14 cellular contexts compared by ENCODE assay signal in genomic region chr1:209405183-209405823, GRCh38.
DNase-seq lines count a peak whose midpoint lies in the region; ATAC-seq, FAIRE-seq and TF ChIP-seq lines count a peak whose summit lies in the region.
"Had no signal": no experiment of that assay in that cellular context is flagged by ENCODE, and none has a peak within 500 bp of the region (broad histone marks: within the 10 kb centered on the region; RNA-seq: fewer than 3 reads in every experiment).

No MANE protein-coding gene starts in this region.

- H3K4me1 ChIP-seq in effector memory CD4-positive, alpha-beta T cell (ENCODE audit: control insufficient read depth, insufficient read depth, low read length, poor library complexity, severe bottlenecking), result no peaks in the 10 kb centered on the region
- H3K4me1 ChIP-seq in Karpas-422 (ENCODE audit: low read length), result no peaks in the 10 kb centered on the region
- H3K4me1 ChIP-seq: tibial artery had no signal

- no peak overlapping the region for H3K27ac Mint-ChIP-seq in natural killer cell treated with Interleukin-12 subunit alpha and Interleukin-12 subunit beta and Interleukin-15 and Interleukin-18, amount 100 ng/mL, for 72 hours
- no peak overlapping the region for H3K27ac Mint-ChIP-seq in natural killer cell
- peak overlapping the region; percentile 97 for H3K27ac Mint-ChIP-seq in WTC11
- no peak overlapping the region for H3K27ac Mint-ChIP-seq in activated CD4-positive, alpha-beta T cell treated with anti-CD3 and anti-CD28 coated beads, Interleukin-2, amount 10 ng/mL, durations not matched to agents 7 days and 5 days
- H3K27ac Mint-ChIP-seq: progenitor cell of endocrine pancreas had no signal

- no peak overlapping the region for H2AFZ ChIP-seq in Karpas-422 (ENCODE audit: low read length)

- peak overlapping the region; percentile 21 for H3K4me3 Mint-ChIP-seq in natural killer cell treated with Interleukin-12 subunit alpha and Interleukin-12 subunit beta and Interleukin-15 and Interleukin-18, amount 100 ng/mL, for 72 hours
- H3K4me3 Mint-ChIP-seq in natural killer cell (no peak overlapping the region), WTC11 (peak overlapping the region; percentile 45)
- no peak overlapping the region for H3K4me3 Mint-ChIP-seq in activated CD4-positive, alpha-beta T cell treated with anti-CD3 and anti-CD28 coated beads, Interleukin-2, amount 10 ng/mL, durations not matched to agents 7 days and 5 days

- no peak overlapping the region for H3K9ac ChIP-seq in Karpas-422 (ENCODE audit: low read length)

- H3K27ac ChIP-seq in effector memory CD4-positive, alpha-beta T cell (ENCODE audit: insufficient read depth, low read length, poor library complexity, severe bottlenecking), result no peak overlapping the region
- H3K27ac ChIP-seq in Karpas-422 (ENCODE audit: low read length), result no peak overlapping the region
- H3K27ac ChIP-seq: tibial artery had no signal

- H3K36me3 ChIP-seq in effector memory CD4-positive, alpha-beta T cell (ENCODE audit: control insufficient read depth, insufficient read depth, low read length), result no peaks in the 10 kb centered on the region
- no peaks in the 10 kb centered on the region for H3K36me3 ChIP-seq in Karpas-422 (ENCODE audit: insufficient read depth, low read length)
- H3K36me3 ChIP-seq: tibial artery had no signal

- H3K4me1 Mint-ChIP-seq in natural killer cell treated with Interleukin-12 subunit alpha and Interleukin-12 subunit beta and Interleukin-15 and Interleukin-18, amount 100 ng/mL, for 72 hours (ENCODE audit: low read depth in 2 of 2), result no peaks in the 10 kb centered on the region
- no peaks in the 10 kb centered on the region for H3K4me1 Mint-ChIP-seq in natural killer cell
- peaks cover 13% of the 10 kb centered on the region; the same call in 1 of the 2 replicates for H3K4me1 Mint-ChIP-seq in WTC11
- no peaks in the 10 kb centered on the region for H3K4me1 Mint-ChIP-seq in activated CD4-positive, alpha-beta T cell treated with anti-CD3 and anti-CD28 coated beads, Interleukin-2, amount 10 ng/mL, durations not matched to agents 7 days and 5 days

- H3K9me2 ChIP-seq in Karpas-422 (replicated peaks; ENCODE audit: insufficient read depth, low read length), result no peaks in the 10 kb centered on the region

- H3K36me3 Mint-ChIP-seq in natural killer cell treated with Interleukin-12 subunit alpha and Interleukin-12 subunit beta and Interleukin-15 and Interleukin-18, amount 100 ng/mL, for 72 hours, result no peaks in the 10 kb centered on the region
- H3K36me3 Mint-ChIP-seq in natural killer cell (no peaks in the 10 kb centered on the region), WTC11 (no peaks in the 10 kb centered on the region)
- H3K36me3 Mint-ChIP-seq in activated CD4-positive, alpha-beta T cell treated with anti-CD3 and anti-CD28 coated beads, Interleukin-2, amount 10 ng/mL, durations not matched to agents 7 days and 5 days (ENCODE audit: low read depth), result no peaks in the 10 kb centered on the region

- no peaks in the 10 kb centered on the region for H3K9me3 Mint-ChIP-seq in natural killer cell treated with Interleukin-12 subunit alpha and Interleukin-12 subunit beta and Interleukin-15 and Interleukin-18, amount 100 ng/mL, for 72 hours
- H3K9me3 Mint-ChIP-seq in natural killer cell (no peaks in the 10 kb centered on the region), WTC11 (peaks cover 7% of the 10 kb centered on the region; the same call in 1 of the 2 replicates)
- no peaks in the 10 kb centered on the region for H3K9me3 Mint-ChIP-seq in activated CD4-positive, alpha-beta T cell treated with anti-CD3 and anti-CD28 coated beads, Interleukin-2, amount 10 ng/mL, durations not matched to agents 7 days and 5 days

- peak; percentile 64 to 67 for ATAC-seq in natural killer cell treated with Interleukin-12 subunit alpha and Interleukin-12 subunit beta and Interleukin-15 and Interleukin-18, amount 100 ng/mL, for 72 hours
- no peak for ATAC-seq in natural killer cell
- ATAC-seq in WTC11, result peak; percentile 78
- ATAC-seq: left colon had no signal

- FAIRE-seq in urothelium cell line (lab: Jason Lieb, UNC), result no peak

- H3K79me2 ChIP-seq in Karpas-422 (ENCODE audit: low read length), result no peaks in the 10 kb centered on the region

- H3K27me3 Mint-ChIP-seq in natural killer cell treated with Interleukin-12 subunit alpha and Interleukin-12 subunit beta and Interleukin-15 and Interleukin-18, amount 100 ng/mL, for 72 hours, result peaks cover 0 to 11% of the 10 kb centered on the region in 2 donors
- H3K27me3 Mint-ChIP-seq in natural killer cell (ENCODE audit: low read depth in 2 of 2) (peaks cover 0 to 4% of the 10 kb centered on the region in 2 donors), WTC11 (ENCODE audit: low read depth) (no peaks in the 10 kb centered on the region)
- H3K27me3 Mint-ChIP-seq in activated CD4-positive, alpha-beta T cell treated with anti-CD3 and anti-CD28 coated beads, Interleukin-2, amount 10 ng/mL, durations not matched to agents 7 days and 5 days, result peaks cover 22% of the 10 kb centered on the region
- H3K27me3 Mint-ChIP-seq: progenitor cell of endocrine pancreas had no signal

- intact Hi-C loops in natural killer cell (cut with micrococcal nuclease), result no loop called here

- H3K9me3 ChIP-seq in effector memory CD4-positive, alpha-beta T cell (ENCODE audit: control insufficient read depth, low read length), result no peaks in the 10 kb centered on the region
- no peaks in the 10 kb centered on the region for H3K9me3 ChIP-seq in Karpas-422 (ENCODE audit: low read length)
- H3K9me3 ChIP-seq: tibial artery had no signal

- H4K20me1 ChIP-seq in Karpas-422 (ENCODE audit: insufficient read depth, low read depth, low read length), result no peaks in the 10 kb centered on the region

- no peak for DNase-seq in natural killer cell treated with Interleukin-12 subunit alpha and Interleukin-12 subunit beta and Interleukin-15 and Interleukin-18, amount 100 ng/mL, for 72 hours (ENCODE audit: low spot score)
- DNase-seq in natural killer cell (no peak), WTC11 (ENCODE audit: low spot score) (no peak), hepatic stellate cell (ENCODE audit: low spot score) (peak; percentile 10), urothelium cell line (ENCODE audit: low spot score) (peak; percentile 65), Karpas-422 (no peak)
- DNase-seq in effector memory CD4-positive, alpha-beta T cell, result no peak
- DNase-seq in activated CD4-positive, alpha-beta T cell treated with anti-CD3 and anti-CD28 coated beads, Interleukin-2, amount 10 ng/mL, durations not matched to agents 7 days and 5 days, result no peak
- DNase-seq: activated CD4-positive, alpha-beta T cell treated with anti-CD3 and anti-CD28 coated beads for 1 hour; activated naive CD4-positive, alpha-beta T cell treated with anti-CD3 and anti-CD28 coated beads, Interleukin-2, amount 50 U/mL, for 16 hours; left colon; NCI-H1930; tibial artery had no signal

- no peak overlapping the region for H3K4me2 ChIP-seq in Karpas-422 (ENCODE audit: low read depth, low read length, poor library complexity, severe bottlenecking)

- CTCF ChIA-PET in WTC11 (lab: Charles Lee), result interaction anchor here (0.5 to 2.8 kb wide), 8 partner anchors 16 to 157 kb away, joined by 3 to 17 read pairs (median 4); no protein-coding TSS in a partner anchor
- CTCF ChIA-PET in activated CD4-positive, alpha-beta T cell treated with anti-CD3 and anti-CD28 coated beads, Interleukin-2, amount 10 ng/mL, durations not matched to agents 7 days and 5 days (lab: Charles Lee), result interaction anchor here (0.5 to 1.0 kb wide), 2 partner anchors 34 to 54 kb away, joined by 4 read pairs; no protein-coding TSS in a partner anchor

- H3K4me3 ChIP-seq in effector memory CD4-positive, alpha-beta T cell (ENCODE audit: insufficient read depth, low read depth, low read length, poor library complexity, severe bottlenecking), result no peak overlapping the region
- H3K4me3 ChIP-seq in Karpas-422 (ENCODE audit: low read length), result no peak overlapping the region
- H3K4me3 ChIP-seq: tibial artery had no signal

- no peak for TF ChIP-seq CTCF in natural killer cell (IDR thresholded peaks at IDR 0.05)
- TF ChIP-seq CTCF in WTC11 (IDR thresholded peaks at IDR 0.05), result no peak

- no peaks in the 10 kb centered on the region for H3K27me3 ChIP-seq in effector memory CD4-positive, alpha-beta T cell (replicated peaks; ENCODE audit: control insufficient read depth, insufficient read depth, low read length, poor library complexity, severe bottlenecking)
- no peaks in the 10 kb centered on the region for H3K27me3 ChIP-seq in Karpas-422 (ENCODE audit: low read length)
- H3K27me3 ChIP-seq: tibial artery had no signal

- POLR2A ChIA-PET in WTC11 (lab: Charles Lee), result interaction anchor here (0.5 to 1.6 kb wide), 3 partner anchors 23 to 818 kb away, joined by 3 to 6 read pairs (median 3); no protein-coding TSS in a partner anchor
- POLR2A ChIA-PET in activated CD4-positive, alpha-beta T cell treated with anti-CD3 and anti-CD28 coated beads, Interleukin-2, amount 10 ng/mL, durations not matched to agents 7 days and 5 days (lab: Charles Lee), result no interaction called here

TF ChIP-seq in WTC11, 78 proteins besides CTCF, POLR2A, EP300 and RAD21 (continues in another document):
- TF ChIP-seq ZNF416 (CRISPR knock-in tag; IDR thresholded peaks at IDR 0.05) (no peak), ZNF263 (CRISPR knock-in tag; IDR thresholded peaks at IDR 0.05; ENCODE audit: low read depth) (no peak), ZNF512 (CRISPR knock-in tag; IDR thresholded peaks at IDR 0.05; ENCODE audit: borderline replicate concordance) (no peak), NFYB (CRISPR knock-in tag; conservative IDR thresholded peaks at IDR 0.05; ENCODE audit: low read depth) (no peak)

Comparison
In these comparisons a context has a peak if more than half of its experiments do, and no peak if none do; other contexts are left out.
1. ATAC-seq: peak in natural killer cell treated with Interleukin-12 subunit alpha and Interleukin-12 subunit beta and Interleukin-15 and Interleukin-18, amount 100 ng/mL, for 72 hours (2 of 2) and WTC11 (single experiment); none in natural killer cell (0 of 3).
2. H3K4me3 Mint-ChIP-seq: peak in natural killer cell treated with Interleukin-12 subunit alpha and Interleukin-12 subunit beta and Interleukin-15 and Interleukin-18, amount 100 ng/mL, for 72 hours (single experiment) and WTC11 (single experiment); none in natural killer cell (single experiment) and activated CD4-positive, alpha-beta T cell treated with anti-CD3 and anti-CD28 coated beads, Interleukin-2, amount 10 ng/mL, durations not matched to agents 7 days and 5 days (single experiment).
3. DNase-seq: peak in hepatic stellate cell (single experiment) and urothelium cell line (single experiment); none in natural killer cell treated with Interleukin-12 subunit alpha and Interleukin-12 subunit beta and Interleukin-15 and Interleukin-18, amount 100 ng/mL, for 72 hours (single experiment), natural killer cell (single experiment), WTC11 (single experiment), effector memory CD4-positive, alpha-beta T cell (0 of 3), Karpas-422 (single experiment) and activated CD4-positive, alpha-beta T cell treated with anti-CD3 and anti-CD28 coated beads, Interleukin-2, amount 10 ng/mL, durations not matched to agents 7 days and 5 days (single experiment).